ENCODE assay signal across 25 cellular contexts in the genomic region with DNA sequence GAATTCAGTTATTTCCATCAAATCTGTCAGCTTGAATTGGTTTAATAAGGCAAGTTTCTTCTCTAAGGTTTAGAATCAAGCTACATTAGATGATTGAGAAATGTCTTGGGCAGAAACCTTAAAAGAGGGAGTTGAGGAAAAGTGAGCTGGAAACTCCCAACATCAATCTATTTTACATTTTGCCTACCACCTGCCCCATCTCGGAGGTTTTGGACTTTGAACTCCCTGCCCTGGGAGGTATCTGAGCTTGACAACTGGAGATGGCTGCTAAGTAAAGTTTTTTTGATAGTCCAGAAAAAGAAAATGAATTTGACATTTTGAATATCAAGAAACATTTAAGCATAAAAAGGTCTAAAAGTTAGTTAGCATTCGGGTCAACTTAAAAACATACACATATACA.
"Had no signal": no experiment of that assay in that cellular context is flagged by ENCODE, and none has a peak within 500 bp of the region (broad histone marks: within the 10 kb centered on the region; RNA-seq: fewer than 3 reads in every experiment).

No MANE protein-coding gene starts in this region.

- H3K27me3 ChIP-seq: ascending aorta, body of pancreas had no signal

- ATAC-seq: activated CD4-positive, CD25-positive, alpha-beta regulatory T cell treated with anti-CD3 and anti-CD28 coated beads, Interleukin-2, amount 50 U/mL, for 24 hours; activated CD8-positive, alpha-beta T cell treated with anti-CD3 and anti-CD28 coated beads for 36 hours; activated naive CD4-positive, alpha-beta T cell treated with anti-CD3 and anti-CD28 coated beads, Interleukin-2, amount 50 U/mL, for 72 hours; activated naive CD8-positive, alpha-beta T cell treated with anti-CD3 and anti-CD28 coated beads, Interleukin-2, amount 50 U/mL, for 24 hours; activated T-cell treated with anti-CD3 and anti-CD28 coated beads, Interleukin-2, amount 50 U/mL, for 72 hours; body of pancreas; Right ventricle myocardium inferior had no signal

- H3K9me3 ChIP-seq: ascending aorta, body of pancreas had no signal

- H3K4me3 ChIP-seq: ascending aorta, body of pancreas had no signal

- H3K36me3 ChIP-seq: ascending aorta had no signal

- H3K27ac ChIP-seq: ascending aorta, body of pancreas had no signal

- H3K4me1 ChIP-seq: ascending aorta, body of pancreas had no signal

- FAIRE-seq: bronchial epithelial cell had no signal

- H3K4me3 Mint-ChIP-seq: activated CD8-positive, alpha-beta T cell treated with anti-CD3 and anti-CD28 coated beads for 36 hours; activated naive CD8-positive, alpha-beta T cell treated with anti-CD3 and anti-CD28 coated beads, Interleukin-2, amount 50 U/mL, for 24 hours; activated T-cell treated with anti-CD3 and anti-CD28 coated beads, Interleukin-2, amount 50 U/mL, for 72 hours; T-helper 1 cell treated with Interleukin-12 subunit alpha and Interleukin-12 subunit beta and Interleukin-4 antibody, amounts not matched to agents 30 μg/mL and 1 μg/mL, for 36 hours had no signal

- DNase-seq: activated CD4-positive, alpha-beta T cell treated with anti-CD3 and anti-CD28 coated beads for 4 hours; activated CD8-positive, alpha-beta memory T cell treated with anti-CD3 and anti-CD28 coated beads, Interleukin-2, amount 50 U/mL, for 4 hours; activated CD8-positive, alpha-beta T cell treated with anti-CD3 and anti-CD28 coated beads for 36 hours; activated effector memory CD4-positive, alpha-beta T cell treated with Interleukin-2 at 50 U/mL for 16 hours; activated naive CD4-positive, alpha-beta T cell; activated naive CD8-positive, alpha-beta T cell treated with anti-CD3 and anti-CD28 coated beads, Interleukin-2, amount 50 U/mL, for 24 hours; activated T-cell treated with anti-CD3 and anti-CD28 coated beads, Interleukin-2, amount 50 U/mL, for 72 hours; amniotic stem cell; body of pancreas; central memory CD4-positive, alpha-beta T cell; Kasumi-1; KBM-7; NCI-H1048; NCI-H146; NCI-H187 treated with DMSO at 0.1 percent for 48 hours; NCI-H2081 treated with DMSO at 0.1 percent for 48 hours; NCI-H446 treated with DMSO at 0.1 percent for 48 hours; NCI-H524 treated with DMSO at 0.1 percent for 48 hours; NCI-H774 had no signal

- H3K27ac Mint-ChIP-seq: activated CD8-positive, alpha-beta T cell treated with anti-CD3 and anti-CD28 coated beads for 36 hours; activated naive CD4-positive, alpha-beta T cell treated with anti-CD3 and anti-CD28 coated beads, Interleukin-2, amount 50 U/mL, for 72 hours; activated naive CD8-positive, alpha-beta T cell treated with anti-CD3 and anti-CD28 coated beads, Interleukin-2, amount 50 U/mL, for 24 hours; activated T-cell treated with anti-CD3 and anti-CD28 coated beads, Interleukin-2, amount 50 U/mL, for 72 hours; T-helper 1 cell treated with Interleukin-12 subunit alpha and Interleukin-12 subunit beta and Interleukin-4 antibody, amounts not matched to agents 30 μg/mL and 1 μg/mL, for 36 hours had no signal
